1 cellular context compared by ENCODE assay signal in the genomic region with DNA sequence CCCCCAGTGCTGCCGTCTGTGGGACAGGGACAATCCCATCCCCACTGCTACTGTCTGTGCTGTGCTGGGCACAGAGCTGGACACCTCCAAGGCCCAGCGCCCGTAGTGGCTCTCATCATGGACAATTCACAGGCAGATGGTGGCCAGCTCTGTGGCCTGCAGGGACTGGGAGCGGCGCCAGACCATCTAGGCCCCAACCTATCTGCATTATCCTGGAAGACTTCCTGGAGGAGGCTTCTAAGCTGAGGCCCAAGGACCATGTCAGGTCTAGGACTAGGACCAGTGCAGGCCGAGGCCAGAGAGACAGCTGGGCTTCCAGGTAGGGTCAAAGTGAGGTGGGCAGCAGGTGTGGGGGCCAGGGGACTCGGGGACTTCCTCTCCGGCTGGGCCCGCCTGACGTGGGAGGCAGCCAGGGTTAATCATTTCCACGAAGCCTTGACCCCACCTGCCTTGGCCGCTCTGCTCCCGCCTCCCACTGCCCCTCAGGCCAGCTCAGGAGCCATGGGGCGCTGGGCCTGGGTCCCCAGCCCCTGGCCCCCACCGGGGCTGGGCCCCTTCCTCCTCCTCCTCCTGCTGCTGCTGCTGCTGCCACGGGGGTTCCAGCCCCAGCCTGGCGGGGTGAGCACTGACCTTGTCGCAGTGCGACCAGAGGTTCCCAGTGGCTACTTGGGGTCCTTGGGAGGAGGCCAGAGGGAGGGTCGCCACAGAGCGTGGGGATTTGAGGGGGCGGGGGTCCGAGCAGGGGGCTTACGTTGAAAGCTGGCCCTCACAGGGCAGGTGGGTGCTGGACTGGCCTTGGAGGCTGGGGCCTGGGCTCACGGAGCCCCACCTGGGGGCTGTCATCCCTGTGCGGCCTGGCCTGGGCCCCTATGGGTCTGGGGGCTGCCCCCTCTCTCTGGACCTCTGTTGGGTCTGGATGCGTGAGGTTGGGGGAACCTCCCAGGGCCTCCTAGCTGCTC.
TF ChIP-seq lines count a peak whose summit lies in the region.

Gene HGFAC, plus strand, starts transcription at position 468 of the 959 bp plus-strand sequence. Its CDS starts 34 bp downstream, at position 502.

TF ChIP-seq in HepG2, 621 proteins besides CTCF, POLR2A, EP300 and RAD21 (continued from another document):
- TF ChIP-seq DZIP1 (CRISPR knock-in tag; IDR thresholded peaks at IDR 0.05) (peak; percentile 72; the same call in 1 of the 2 replicates), AGO2 (optimal IDR thresholded peaks at IDR 0.05; ENCODE audit: low read depth, low read length) (no peak), RFXANK (CRISPR knock-in tag; IDR thresholded peaks at IDR 0.05) (no peak), NFE2L1 (CRISPR knock-in tag; IDR thresholded peaks at IDR 0.05; ENCODE audit: borderline replicate concordance) (no peak), ZNF253 (CRISPR knock-in tag; IDR thresholded peaks at IDR 0.05; ENCODE audit: borderline replicate concordance) (no peak), HNRNPL (IDR thresholded peaks at IDR 0.05; ENCODE audit: low read depth, low read length) (no peak), ZFP36 (IDR thresholded peaks at IDR 0.05; ENCODE audit: borderline replicate concordance, low read depth, low read length, partially characterized antibody) (peak; percentile 97)
- TF ChIP-seq, protein P1, sequence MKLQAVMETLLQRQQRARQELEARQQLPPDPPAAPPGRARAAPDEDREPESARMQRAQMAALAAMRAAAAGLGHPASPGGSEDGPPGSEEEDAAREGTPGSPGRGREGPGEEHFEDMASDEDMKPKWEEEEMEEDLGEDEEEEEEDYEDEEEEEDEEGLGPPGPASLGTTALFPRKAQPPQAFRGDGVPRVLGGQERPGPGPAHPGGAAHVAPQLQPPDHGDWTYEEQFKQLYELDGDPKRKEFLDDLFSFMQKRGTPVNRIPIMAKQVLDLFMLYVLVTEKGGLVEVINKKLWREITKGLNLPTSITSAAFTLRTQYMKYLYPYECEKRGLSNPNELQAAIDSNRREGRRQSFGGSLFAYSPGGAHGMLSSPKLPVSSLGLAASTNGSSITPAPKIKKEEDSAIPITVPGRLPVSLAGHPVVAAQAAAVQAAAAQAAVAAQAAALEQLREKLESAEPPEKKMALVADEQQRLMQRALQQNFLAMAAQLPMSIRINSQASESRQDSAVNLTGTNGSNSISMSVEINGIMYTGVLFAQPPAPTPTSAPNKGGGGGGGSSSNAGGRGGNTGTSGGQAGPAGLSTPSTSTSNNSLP (IDR thresholded peaks at IDR 0.05; ENCODE audit: low read depth, low read length): no peak
